In the genomic region with DNA sequence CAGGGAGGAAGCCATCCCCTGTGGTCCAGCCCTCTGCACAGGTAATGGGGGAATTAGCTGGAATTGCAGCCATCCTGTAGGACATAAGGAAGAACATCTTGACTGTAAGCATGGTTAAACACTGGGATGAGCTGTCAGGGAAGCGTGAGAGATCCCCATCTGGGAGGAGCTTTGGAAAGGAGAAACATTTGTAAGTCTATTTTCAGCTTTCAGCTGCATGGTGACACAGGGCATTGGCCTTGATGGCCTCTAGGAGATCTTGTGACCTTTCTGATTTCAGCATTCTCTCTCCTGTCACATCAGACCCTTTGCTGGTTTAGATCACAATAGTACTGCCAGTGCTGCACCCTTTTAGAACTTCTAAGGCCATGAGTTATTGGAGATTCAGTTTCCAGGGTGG, we compare ENCODE assay signal across 12 cellular contexts. TPM values are rescaled to one million over a fixed set of nuclear protein-coding genes. Genes with fewer than 3 reads are reported as not detected.
DNase-seq lines count a peak whose midpoint lies in the region; ATAC-seq and TF ChIP-seq lines count a peak whose summit lies in the region.
"Had no signal": no experiment of that assay in that cellular context is flagged by ENCODE, and none has a peak within 500 bp of the region (broad histone marks: within the 10 kb centered on the region; RNA-seq: fewer than 3 reads in every experiment).

No MANE protein-coding gene starts in this region.

- H3K4me1 ChIP-seq in PC-9 (replicated peaks; ENCODE audit: insufficient read depth), result peaks cover 55% of the 10 kb centered on the region
- peaks cover 29 to 32% (median 29%) of the 10 kb centered on the region in 3 donors for H3K4me1 ChIP-seq in skeletal muscle tissue (ENCODE audit: control insufficient read depth in 3 of 3, insufficient read depth in 3 of 3, low read length in 3 of 3)

- H3K79me2 ChIP-seq in PC-9 (ENCODE audit: low read depth), result peaks cover 87% of the 10 kb centered on the region

- H3F3A ChIP-seq in PC-9 (ENCODE audit: insufficient read depth, low read depth), result peaks cover 35% of the 10 kb centered on the region

- ATAC-seq in activated CD4-positive, alpha-beta T cell treated with anti-CD3 and anti-CD28 coated beads for 36 hours, result no peak
- no peak for ATAC-seq in GM21423 (IDR thresholded peaks at IDR 0.05; ENCODE audit: unreplicated experiment)
- no peak for ATAC-seq in HG02973 (IDR thresholded peaks at IDR 0.05; ENCODE audit: unreplicated experiment)
- ATAC-seq in HG03354 (IDR thresholded peaks at IDR 0.05; ENCODE audit: poor library complexity, severe bottlenecking, unreplicated experiment), result no peak
- ATAC-seq: activated CD8-positive, alpha-beta memory T cell treated with anti-CD3 and anti-CD28 coated beads, Interleukin-2, amount 10 ng/mL, durations not matched to agents 7 days and 5 days; HCT116; stimulated activated naive B cell treated with anti-CD40 and anti-IgM and Interleukin-4, amounts not matched to agents 10 μg/mL and 1 μg/mL and 100 μg/mL, for 72 hours had no signal

- H3K9me3 Mint-ChIP-seq in activated CD4-positive, alpha-beta T cell treated with anti-CD3 and anti-CD28 coated beads for 36 hours (ENCODE audit: low read depth), result peaks cover 23% of the 10 kb centered on the region

- TF ChIP-seq CTCF in PC-9 (conservative IDR thresholded peaks at IDR 0.05) (no peak), epithelial cell of esophagus (IDR thresholded peaks at IDR 0.05; ENCODE audit: insufficient read depth, low read depth, low read length, missing control alignments) (no peak)

- H3K36me3 ChIP-seq in PC-9 (ENCODE audit: low read depth) (no peaks in the 10 kb centered on the region), skeletal muscle tissue (ENCODE audit: control insufficient read depth in 3 of 3, insufficient read depth in 3 of 3, low read length in 3 of 3) (no peaks in the 10 kb centered on the region)

- BruUV-seq in PC-9 (replicated peaks; lab: Mats Ljungman, UMichigan), result no TSS peak

- H2AFZ ChIP-seq in PC-9, result no peak overlapping the region

- H3K36me3 Mint-ChIP-seq in activated CD4-positive, alpha-beta T cell treated with anti-CD3 and anti-CD28 coated beads for 36 hours (ENCODE audit: low read depth), result peaks cover 36% of the 10 kb centered on the region

- CTCF ChIA-PET in activated CD4-positive, alpha-beta T cell treated with anti-CD3 and anti-CD28 coated beads for 36 hours (lab: Charles Lee), result interaction anchor here (0.9 to 2.6 kb wide), 3 partner anchors 11 to 16 kb away, joined by 3 to 8 read pairs (median 5); no protein-coding TSS in a partner anchor
- CTCF ChIA-PET in PC-9 (lab: Charles Lee), result no interaction called here

- H3K4me3 ChIP-seq in PC-9 (no peak overlapping the region), epithelial cell of esophagus (ENCODE audit: low read length) (no peak overlapping the region), skeletal muscle tissue (ENCODE audit: low read length in 3 of 3) (no peak overlapping the region)

- no peaks in the 10 kb centered on the region for H4K20me1 ChIP-seq in PC-9 (ENCODE audit: insufficient read depth)

- H3K27ac Mint-ChIP-seq in activated CD4-positive, alpha-beta T cell treated with anti-CD3 and anti-CD28 coated beads for 36 hours, result peak overlapping the region; percentile 13
- H3K27ac Mint-ChIP-seq: activated CD8-positive, alpha-beta memory T cell treated with anti-CD3 and anti-CD28 coated beads, Interleukin-2, amount 10 ng/mL, durations not matched to agents 7 days and 5 days; stimulated activated naive B cell treated with anti-CD40 and anti-IgM and Interleukin-4, amounts not matched to agents 10 μg/mL and 1 μg/mL and 100 μg/mL, for 72 hours had no signal

- DNase-seq in activated CD4-positive, alpha-beta T cell treated with anti-CD3 and anti-CD28 coated beads for 36 hours, result no peak
- no peak for DNase-seq in activated CD4-positive, alpha-beta T cell treated with anti-CD3 and anti-CD28 coated beads, Interleukin-2, amount 50 U/mL, for 4 hours
- no peak for DNase-seq in PC-9
- DNase-seq in epithelial cell of esophagus (ENCODE audit: low read depth), result peak; percentile 48
- DNase-seq: activated CD8-positive, alpha-beta memory T cell treated with anti-CD3 and anti-CD28 coated beads, Interleukin-2, amount 10 ng/mL, durations not matched to agents 7 days and 5 days; stimulated activated CD4-positive, alpha-beta T cell treated with anti-CD3 and anti-CD28 coated beads, Interleukin-4, amount 100 ng/mL, for 4 hours; stimulated activated naive B cell treated with anti-CD40 and anti-IgM and Interleukin-4, amounts not matched to agents 10 μg/mL and 1 μg/mL and 100 μg/mL, for 72 hours had no signal

- H3K4me1 Mint-ChIP-seq in activated CD4-positive, alpha-beta T cell treated with anti-CD3 and anti-CD28 coated beads for 36 hours, result peaks cover 69% of the 10 kb centered on the region

- no peak overlapping the region for H3K9ac ChIP-seq in skeletal muscle tissue (ENCODE audit: low read depth in 1 of 3, low read length in 3 of 3)

- H3K27ac ChIP-seq in PC-9, result peak overlapping the region; percentile 86
- peak overlapping the region; percentile 57 for H3K27ac ChIP-seq in skeletal muscle tissue (ENCODE audit: low read depth, low read length)

- no peaks in the 10 kb centered on the region for H3K27me3 ChIP-seq in PC-9 (ENCODE audit: insufficient read depth, low read depth)
- H3K27me3 ChIP-seq in skeletal muscle tissue (ENCODE audit: control insufficient read depth in 3 of 3, insufficient read depth in 3 of 3, low read length in 3 of 3), result peaks cover under 1 to 25% (median 18%) of the 10 kb centered on the region in 3 donors

- H3K4me3 Mint-ChIP-seq in activated CD4-positive, alpha-beta T cell treated with anti-CD3 and anti-CD28 coated beads for 36 hours, result no peak overlapping the region
- H3K4me3 Mint-ChIP-seq: activated CD8-positive, alpha-beta memory T cell treated with anti-CD3 and anti-CD28 coated beads, Interleukin-2, amount 10 ng/mL, durations not matched to agents 7 days and 5 days; stimulated activated naive B cell treated with anti-CD40 and anti-IgM and Interleukin-4, amounts not matched to agents 10 μg/mL and 1 μg/mL and 100 μg/mL, for 72 hours had no signal

- H3K9me2 ChIP-seq in PC-9 (ENCODE audit: insufficient read depth), result no peaks in the 10 kb centered on the region

- peak overlapping the region; percentile 74 for H3K4me2 ChIP-seq in PC-9

- POLR2A ChIA-PET in activated CD4-positive, alpha-beta T cell treated with anti-CD3 and anti-CD28 coated beads for 36 hours (lab: Charles Lee), result no interaction called here
- POLR2A ChIA-PET in PC-9 (lab: Charles Lee; ENCODE audit: unreplicated experiment), result no interaction called here

- no peaks in the 10 kb centered on the region for H3K27me3 Mint-ChIP-seq in activated CD4-positive, alpha-beta T cell treated with anti-CD3 and anti-CD28 coated beads for 36 hours
- H3K27me3 Mint-ChIP-seq: activated CD8-positive, alpha-beta memory T cell treated with anti-CD3 and anti-CD28 coated beads, Interleukin-2, amount 10 ng/mL, durations not matched to agents 7 days and 5 days; stimulated activated naive B cell treated with anti-CD40 and anti-IgM and Interleukin-4, amounts not matched to agents 10 μg/mL and 1 μg/mL and 100 μg/mL, for 72 hours had no signal

- H3K9me3 ChIP-seq in PC-9 (ENCODE audit: insufficient read depth, low read depth) (peaks cover 8% of the 10 kb centered on the region; the same call in 1 of the 2 replicates), skeletal muscle tissue (ENCODE audit: control insufficient read depth in 3 of 3, low read length in 3 of 3) (peaks cover 0 to 7% (median 0%) of the 10 kb centered on the region in 3 donors)

- intact Hi-C loops in activated CD4-positive, alpha-beta T cell treated with anti-CD3 and anti-CD28 coated beads for 36 hours (cut with DNase I, micrococcal nuclease), result no loop called here
- intact Hi-C loops in PC-9 (cut with micrococcal nuclease; ENCODE audit: unreplicated experiment), result no loop called here

RNA-seq across cellular contexts. Expression of gene BCR, which starts 47.1 kb away (rescaled TPM):
- 10 to 100 TPM; 45.5 to 58.0 TPM for total RNA-seq in activated CD4-positive, alpha-beta T cell treated with anti-CD3 and anti-CD28 coated beads for 36 hours
- total RNA-seq in PC-9 (2021) (47.8 and 54.9 TPM in 2 replicates), skeletal muscle tissue (12.5 TPM)
